Comparison of ENCODE assay signal across 8 cellular contexts in genomic region chr4:120517966-120518365, GRCh38.
DNase-seq lines count a peak whose midpoint lies in the region; ATAC-seq and TF ChIP-seq lines count a peak whose summit lies in the region.

No MANE protein-coding gene starts in this region.

- TF ChIP-seq CTCF in fibroblast of mammary gland (conservative IDR thresholded peaks at IDR 0.05; ENCODE audit: control insufficient read depth, insufficient read depth, low read depth, low read length): no peak

- ATAC-seq in GM18502 (IDR thresholded peaks at IDR 0.05; ENCODE audit: poor library complexity, unreplicated experiment): peak; percentile 58
- no peak for ATAC-seq in stimulated activated naive CD8-positive, alpha-beta T cell treated with anti-CD3 and anti-CD28 coated beads, Interleukin-15, Interleukin-2, amounts not matched to agents 100 U/mL and 50 U/mL, for 24 hours
- ATAC-seq in GM21528 (IDR thresholded peaks at IDR 0.05; ENCODE audit: low FRiP score, unreplicated experiment): no peak

- H3K4me3 ChIP-seq in fibroblast of mammary gland (ENCODE audit: control insufficient read depth, low read depth, low read length): no peak overlapping the region

- peak; percentile 87 for DNase-seq in NCI-H460 (ENCODE audit: extremely low read depth, low read depth)
- peak; percentile 91 for DNase-seq in fibroblast of mammary gland (ENCODE audit: low read depth)
- DNase-seq in pulmonary artery endothelial cell (ENCODE audit: low read depth, low spot score): peak; percentile 87
- no peak for DNase-seq in effector CD4-positive, alpha-beta T cell
- DNase-seq in CD1c-positive myeloid dendritic cell (ENCODE audit: extremely low spot score): no peak
- no peak for DNase-seq in stimulated activated naive CD8-positive, alpha-beta T cell treated with anti-CD3 and anti-CD28 coated beads, Interleukin-15, Interleukin-2, amounts not matched to agents 100 U/mL and 50 U/mL, for 24 hours

Comparison
In these comparisons a context has a peak if more than half of its experiments do, and no peak if none do; other contexts are left out.
1. DNase-seq: peak in NCI-H460 (single experiment), fibroblast of mammary gland (single experiment) and pulmonary artery endothelial cell (single experiment); none in effector CD4-positive, alpha-beta T cell (single experiment), CD1c-positive myeloid dendritic cell (single experiment) and stimulated activated naive CD8-positive, alpha-beta T cell treated with anti-CD3 and anti-CD28 coated beads, Interleukin-15, Interleukin-2, amounts not matched to agents 100 U/mL and 50 U/mL, for 24 hours (single experiment).